In the genomic region with DNA sequence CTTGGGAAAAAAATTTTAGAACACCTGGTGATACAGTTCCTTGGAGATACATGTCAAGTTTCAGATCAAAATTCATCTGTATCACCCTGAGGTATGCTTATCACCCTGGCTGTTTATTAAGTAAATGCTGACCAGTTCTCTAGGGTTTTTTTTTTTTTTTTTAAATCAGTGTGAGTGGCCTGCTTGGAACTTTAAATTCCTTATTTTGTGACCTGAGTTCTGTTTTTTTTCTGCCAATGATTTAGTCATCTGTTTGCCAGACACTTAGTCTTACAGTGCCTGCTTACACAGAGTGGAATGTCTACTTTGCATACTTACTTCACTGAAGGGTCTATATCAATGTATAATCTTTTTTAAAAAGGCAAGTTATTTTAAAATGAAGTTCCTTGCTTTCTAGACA, we compare ENCODE assay signal across 9 cellular contexts. TPM values are rescaled to one million over a fixed set of nuclear protein-coding genes. Genes with fewer than 3 reads are reported as not detected.
DNase-seq lines count a peak whose midpoint lies in the region; ATAC-seq and TF ChIP-seq lines count a peak whose summit lies in the region.
"Had no signal": no experiment of that assay in that cellular context is flagged by ENCODE, and none has a peak within 500 bp of the region (broad histone marks: within the 10 kb centered on the region; RNA-seq: fewer than 3 reads in every experiment).

No MANE protein-coding gene starts in this region.

- DNase-seq in AG10803 (ENCODE audit: low read depth) = peak; percentile 39
- DNase-seq in HAP-1 (ENCODE audit: low spot score in 2 of 2) = no peak
- DNase-seq in breast epithelium (ENCODE audit: low spot score in 2 of 2) = no peak
- DNase-seq in LoVo (ENCODE audit: low spot score) = no peak
- no peak for DNase-seq in G401 (ENCODE audit: low spot score)
- DNase-seq: activated naive CD4-positive, alpha-beta T cell treated with anti-CD3 and anti-CD28 coated beads for 36 hours had no signal

- H3K4me3 ChIP-seq in AG10803 (ENCODE audit: low read length) (no peak overlapping the region), HAP-1 (peak overlapping the region; percentile 73), breast epithelium (peak overlapping the region; percentile 45 to 81 (median 68)), muscle layer of duodenum (ENCODE audit: low read depth in 1 of 2, low read length in 2 of 2) (peak overlapping the region in 1 of 2 donors; percentile 72)

- no peak for ATAC-seq in HG03175 (IDR thresholded peaks at IDR 0.05; ENCODE audit: unreplicated experiment)
- ATAC-seq in GM19463 (IDR thresholded peaks at IDR 0.05; ENCODE audit: unreplicated experiment) = no peak

- TF ChIP-seq POLR2A in breast epithelium (IDR thresholded peaks at IDR 0.05) = no peak

- intact Hi-C loops in breast epithelium (cut with DNase I; ENCODE audit: low total_unique reads) = no loop called here

- peaks cover 27% of the 10 kb centered on the region for H3K4me1 ChIP-seq in HAP-1
- no peaks in the 10 kb centered on the region for H3K4me1 ChIP-seq in breast epithelium
- H3K4me1 ChIP-seq in muscle layer of duodenum (ENCODE audit: control insufficient read depth in 1 of 2, insufficient read depth in 2 of 2, low read length in 2 of 2) = peaks cover 0 to 4% of the 10 kb centered on the region in 2 donors

- H3K9me3 ChIP-seq in HAP-1 (no peaks in the 10 kb centered on the region), breast epithelium (no peaks in the 10 kb centered on the region), muscle layer of duodenum (ENCODE audit: control insufficient read depth in 1 of 2, low read length in 2 of 2) (no peaks in the 10 kb centered on the region)

- no peaks in the 10 kb centered on the region for H3K36me3 ChIP-seq in HAP-1 (replicated peaks)
- no peaks in the 10 kb centered on the region for H3K36me3 ChIP-seq in breast epithelium
- no peaks in the 10 kb centered on the region for H3K36me3 ChIP-seq in muscle layer of duodenum (ENCODE audit: control insufficient read depth in 1 of 2, insufficient read depth in 2 of 2, low read length in 2 of 2)

- TF ChIP-seq CTCF in AG10803 (conservative IDR thresholded peaks at IDR 0.05; ENCODE audit: low read length) = no peak
- TF ChIP-seq CTCF in breast epithelium (IDR thresholded peaks at IDR 0.05) = no peak

- H3K27ac ChIP-seq in breast epithelium = peak overlapping the region; percentile 74 to 85
- H3K27ac ChIP-seq in muscle layer of duodenum (ENCODE audit: low read length) = peak overlapping the region; percentile 46

- in situ Hi-C loops in HAP-1 (cut with MboI; ENCODE audit: low sequenced_read_pairs) = no loop called here
- in situ Hi-C loops in G401 (cut with HindIII; ENCODE audit: low sequenced_read_pairs) = no loop called here

- H3K27me3 ChIP-seq in HAP-1 (ENCODE audit: low read depth) (no peaks in the 10 kb centered on the region), breast epithelium (no peaks in the 10 kb centered on the region), muscle layer of duodenum (ENCODE audit: low read depth, low read length) (no peaks in the 10 kb centered on the region)

RNA-seq across cellular contexts. Expression of a gene that starts 1.8 kb away (rescaled TPM):
- total RNA-seq in breast epithelium = 10 to 100 TPM; 10.2 to 73.8 (median 42.6) TPM
- total RNA-seq in G401 (2014; rRNA removed; shearing (Covaris generic)) = not detected in 2 replicates

RNA-seq across cellular contexts. Expression of a gene that starts 49.4 kb away (rescaled TPM):
- 100 to 1,000 TPM in 1 of 3 donors, 10 to 100 TPM in 1, not detected in 1; 72.8 to 156 TPM for total RNA-seq in breast epithelium
- not detected in 2 replicates for total RNA-seq in G401 (2014; rRNA removed; shearing (Covaris generic))
- total RNA-seq: activated naive CD4-positive, alpha-beta T cell treated with anti-CD3 and anti-CD28 coated beads for 36 hours had no signal

Comparison
In these comparisons a context has a peak if more than half of its experiments do, and no peak if none do; other contexts are left out.
1. RNA of a gene that starts 1.8 kb away (total RNA-seq): 10.2 to 73.8 TPM in breast epithelium; not detected in G401; every median in the first group is over 10 times any median in the second.